ENCODE assay signal across 17 cellular contexts in genomic region chr14:103085106-103086091, GRCh38. TPM values are rescaled to one million over a fixed set of nuclear protein-coding genes. Genes with fewer than 3 reads are reported as not detected.
DNase-seq lines count a peak whose midpoint lies in the region; ATAC-seq and TF ChIP-seq lines count a peak whose summit lies in the region.
"Had no signal": no experiment of that assay in that cellular context is flagged by ENCODE, and none has a peak within 500 bp of the region (broad histone marks: within the 10 kb centered on the region; RNA-seq: fewer than 3 reads in every experiment).

No MANE protein-coding gene starts in this region.

- H3K9me3 Mint-ChIP-seq in type B pancreatic cell: no peaks in the 10 kb centered on the region
- H3K9me3 Mint-ChIP-seq: mesothelial cell of epicardium had no signal

- H3K36me3 Mint-ChIP-seq in type B pancreatic cell: no peaks in the 10 kb centered on the region
- H3K36me3 Mint-ChIP-seq: mesothelial cell of epicardium had no signal

- no peak overlapping the region for H3K4me3 Mint-ChIP-seq in type B pancreatic cell

- peak; percentile 36 for TF ChIP-seq CTCF in cardiac muscle cell (IDR thresholded peaks at IDR 0.05; ENCODE audit: low read depth, low read length)
- no peak for TF ChIP-seq CTCF in right atrium auricular region (IDR thresholded peaks at IDR 0.05)
- peak; percentile 75 for TF ChIP-seq CTCF in Panc1 (IDR thresholded peaks at IDR 0.05)
- TF ChIP-seq CTCF in fibroblast of villous mesenchyme (IDR thresholded peaks at IDR 0.05; ENCODE audit: insufficient read depth, low read depth, low read length): peak; percentile 28
- TF ChIP-seq CTCF in type B pancreatic cell (conservative IDR thresholded peaks at IDR 0.05): peak; percentile 47
- TF ChIP-seq CTCF in body of pancreas (IDR thresholded peaks at IDR 0.05): no peak

- CTCF ChIA-PET in Panc1 (lab: Charles Lee): interaction anchor here (1.9 kb wide), 1 partner anchor 20 kb away, joined by 5 read pairs; no protein-coding TSS in a partner anchor

- ATAC-seq in Panc1 (peak; percentile 74), body of pancreas (no peak), GM18909 (IDR thresholded peaks at IDR 0.05; ENCODE audit: poor library complexity, unreplicated experiment) (no peak), GM21528 (IDR thresholded peaks at IDR 0.05; ENCODE audit: low FRiP score, unreplicated experiment) (no peak)

- POLR2A ChIA-PET in Panc1 (lab: Charles Lee): interaction anchor here (0.5 kb wide), 1 partner anchor 9 kb away, joined by 4 read pairs; no protein-coding TSS in a partner anchor

- H3K27ac Mint-ChIP-seq in type B pancreatic cell: no peak overlapping the region
- H3K27ac Mint-ChIP-seq: mesothelial cell of epicardium had no signal

- no peak overlapping the region for H3K4me3 ChIP-seq in cardiac muscle cell
- no peak overlapping the region for H3K4me3 ChIP-seq in right atrium auricular region
- H3K4me3 ChIP-seq in Panc1 (ENCODE audit: low read depth in 2 of 2, low read length in 2 of 2): no peak overlapping the region
- no peak overlapping the region for H3K4me3 ChIP-seq in fibroblast of villous mesenchyme (ENCODE audit: low read depth, low read length)
- no peak overlapping the region for H3K4me3 ChIP-seq in body of pancreas
- H3K4me3 ChIP-seq: prostate gland had no signal

- no peak for DNase-seq in cardiac muscle cell (ENCODE audit: low read depth in 1 of 2, low spot score in 1 of 2)
- DNase-seq in right atrium auricular region (ENCODE audit: low spot score): no peak
- no peak for DNase-seq in Panc1 (ENCODE audit: low read depth, low spot score)
- no peak for DNase-seq in fibroblast of villous mesenchyme (ENCODE audit: low read depth)
- DNase-seq in type B pancreatic cell (ENCODE audit: extremely low spot score, unreplicated experiment): no peak
- DNase-seq in body of pancreas: no peak
- DNase-seq: activated CD4-positive, CD25-positive, alpha-beta regulatory T cell; AML-193; amygdala; stimulated activated CD4-positive, alpha-beta T cell treated with anti-CD3 and anti-CD28 coated beads, Interleukin-1b, Interleukin-23, amount 100 ng/mL, for 48 hours had no signal

- BruUV-seq in Panc1 (replicated peaks; lab: Mats Ljungman, UMichigan): no TSS peak

- H3K4me1 Mint-ChIP-seq in type B pancreatic cell (ENCODE audit: unreplicated experiment): no peaks in the 10 kb centered on the region
- H3K4me1 Mint-ChIP-seq: mesothelial cell of epicardium had no signal

- H3K27ac ChIP-seq in cardiac muscle cell (no peak overlapping the region), right atrium auricular region (no peak overlapping the region), Panc1 (ENCODE audit: low read length) (no peak overlapping the region), body of pancreas (no peak overlapping the region)
- H3K27ac ChIP-seq: prostate gland, SK-N-MC had no signal

- H3K9me3 ChIP-seq in cardiac muscle cell (ENCODE audit: low read depth): no peaks in the 10 kb centered on the region
- no peaks in the 10 kb centered on the region for H3K9me3 ChIP-seq in right atrium auricular region
- H3K9me3 ChIP-seq in Panc1 (ENCODE audit: control insufficient read depth, insufficient read depth, low read depth, low read length): no peaks in the 10 kb centered on the region
- no peaks in the 10 kb centered on the region for H3K9me3 ChIP-seq in body of pancreas
- H3K9me3 ChIP-seq: prostate gland had no signal

- WGBS in body of pancreas, 2 donors: 63% methylated on average over 6 to 22 of the region's 24 CpGs

- in situ Hi-C loops in Panc1 (cut with HindIII; ENCODE audit: low pct_unique_long_range_greater_than_20kb, low sequenced_read_pairs): no loop called here

- TF ChIP-seq POLR2A in body of pancreas (IDR thresholded peaks at IDR 0.05): no peak

- intact Hi-C loops in Panc1 (cut with micrococcal nuclease; ENCODE audit: unreplicated experiment): no loop called here
- intact Hi-C loops in body of pancreas (cut with DNase I): no loop called here

- H3K27me3 ChIP-seq in cardiac muscle cell (peaks cover 57% of the 10 kb centered on the region), right atrium auricular region (peaks cover 5% of the 10 kb centered on the region in 2 donors), Panc1 (ENCODE audit: control insufficient read depth, insufficient read depth, low read length) (no peaks in the 10 kb centered on the region), body of pancreas (peaks cover 0 to 9% of the 10 kb centered on the region in 2 donors)

- H3K36me3 ChIP-seq in cardiac muscle cell: no peaks in the 10 kb centered on the region
- H3K36me3 ChIP-seq in right atrium auricular region: no peaks in the 10 kb centered on the region
- no peaks in the 10 kb centered on the region for H3K36me3 ChIP-seq in Panc1 (ENCODE audit: control insufficient read depth, insufficient read depth, low read length)
- no peaks in the 10 kb centered on the region for H3K36me3 ChIP-seq in body of pancreas (replicated peaks in 1 of 2; ENCODE audit: insufficient read depth in 1 of 2, low read depth in 2 of 2)
- H3K36me3 ChIP-seq: prostate gland had no signal

- H3K4me1 ChIP-seq in cardiac muscle cell (ENCODE audit: low read depth) (no peaks in the 10 kb centered on the region), right atrium auricular region (peaks cover 0 to 7% of the 10 kb centered on the region in 2 donors), Panc1 (ENCODE audit: control insufficient read depth, insufficient read depth, low read length) (no peaks in the 10 kb centered on the region), body of pancreas (no peaks in the 10 kb centered on the region)
- H3K4me1 ChIP-seq: prostate gland had no signal

- H3K27me3 Mint-ChIP-seq in type B pancreatic cell: peaks cover 21% of the 10 kb centered on the region

RNA-seq across cellular contexts. Expression of gene LBHD2, which starts 1.4 kb away (rescaled TPM):
- total RNA-seq in cardiac muscle cell (not detected in 2 replicates), right atrium auricular region (not detected), Panc1 (2021; ENCODE audit: unreplicated experiment) (not detected), fibroblast of villous mesenchyme (not detected in 2 replicates), type B pancreatic cell (ENCODE audit: low replicate concordance) (not detected in 2 replicates), body of pancreas (not detected)
- not detected in 2 replicates for polyA plus RNA-seq in cardiac muscle cell
- not detected for polyA plus RNA-seq in Panc1 (2012; ENCODE audit: insufficient read length)
- total RNA-seq: Daoy, mesothelial cell of epicardium, NCI-H460 had no signal

RNA-seq across cellular contexts. Expression of gene EXOC3L4, which starts 9.1 kb away (rescaled TPM):
- total RNA-seq in cardiac muscle cell (1.7 and 5.5 TPM in 2 replicates), right atrium auricular region (under 1 TPM in 1 of 2 donors, not detected in 1; 0.37 TPM), Panc1 (2021; ENCODE audit: unreplicated experiment) (2.6 TPM), fibroblast of villous mesenchyme (under 0.01 TPM in 1 of 2 replicates, not detected in the other), type B pancreatic cell (ENCODE audit: low replicate concordance) (4.0 and 4.1 TPM in 2 replicates), body of pancreas (1 to 10 TPM in 1 of 2 donors, under 1 TPM in 1; 0.66 to 1.8 TPM)
- polyA plus RNA-seq in cardiac muscle cell: 2.7 and 6.3 TPM in 2 replicates
- polyA plus RNA-seq in Panc1 (2012; ENCODE audit: insufficient read length): 1.9 TPM
- total RNA-seq: mesothelial cell of epicardium had no signal

RNA-seq across cellular contexts. Expression of gene CDC42BPB, which starts 28.1 kb away (rescaled TPM):
- 67.2 and 91.6 TPM in 2 replicates for total RNA-seq in cardiac muscle cell
- 18.9 and 21.7 TPM in 2 replicates for polyA plus RNA-seq in cardiac muscle cell
- total RNA-seq in right atrium auricular region: 10 to 100 TPM; 68.0 to 83.4 TPM
- 84.4 TPM for total RNA-seq in Panc1 (2021; ENCODE audit: unreplicated experiment)
- polyA plus RNA-seq in Panc1 (2012; ENCODE audit: insufficient read length): 80.5 TPM
- 104 and 122 TPM in 2 replicates for total RNA-seq in fibroblast of villous mesenchyme
- total RNA-seq in type B pancreatic cell (ENCODE audit: low replicate concordance): 83.6 and 88.6 TPM in 2 replicates
- 100 to 1,000 TPM in 1 of 2 donors, 10 to 100 TPM in 1; 66.2 to 102 TPM for total RNA-seq in body of pancreas

RNA-seq across cellular contexts. Expression of gene TNFAIP2, which starts 37.9 kb away (rescaled TPM):
- 0.99 and 1.2 TPM in 2 replicates for total RNA-seq in cardiac muscle cell
- 0.32 and 1.4 TPM in 2 replicates for polyA plus RNA-seq in cardiac muscle cell
- 10 to 100 TPM; 24.5 to 32.2 TPM for total RNA-seq in right atrium auricular region
- 491 TPM for total RNA-seq in Panc1 (2021; ENCODE audit: unreplicated experiment)
- polyA plus RNA-seq in Panc1 (2012; ENCODE audit: insufficient read length): 322 TPM
- total RNA-seq in fibroblast of villous mesenchyme: 122 and 240 TPM in 2 replicates
- 21.5 and 28.5 TPM in 2 replicates for total RNA-seq in type B pancreatic cell (ENCODE audit: low replicate concordance)
- total RNA-seq in body of pancreas: 10 to 100 TPM; 22.1 to 75.5 TPM

Comparison
In these comparisons a context has a peak if more than half of its experiments do, and no peak if none do; other contexts are left out.
1. CTCF ChIP-seq: peak in cardiac muscle cell (single experiment), Panc1 (single experiment), fibroblast of villous mesenchyme (single experiment) and type B pancreatic cell (single experiment); none in right atrium auricular region (0 of 2) and body of pancreas (0 of 7).